Comparison of ENCODE assay signal across 28 cellular contexts in the genomic region with DNA sequence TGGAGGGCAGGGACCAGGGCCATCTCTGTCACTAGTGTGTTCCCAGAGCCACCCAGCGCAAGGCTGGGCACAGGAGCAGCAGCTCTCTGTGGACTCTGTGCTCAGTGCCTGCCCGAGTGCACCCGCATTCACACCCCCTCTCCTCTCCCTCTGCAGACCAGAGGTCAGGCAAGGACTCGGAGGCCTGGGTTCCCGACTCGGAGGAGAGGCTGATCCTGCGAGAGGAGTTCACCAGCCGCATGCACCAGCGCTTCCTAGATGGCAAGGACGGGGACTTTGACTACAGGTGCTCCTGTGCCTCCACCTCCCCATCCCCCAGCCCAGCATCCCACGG. TPM values are rescaled to one million over a fixed set of nuclear protein-coding genes. Genes with fewer than 3 reads are reported as not detected.
DNase-seq lines count a peak whose midpoint lies in the region; ATAC-seq, FAIRE-seq and TF ChIP-seq lines count a peak whose summit lies in the region.
"Had no signal": no experiment of that assay in that cellular context is flagged by ENCODE, and none has a peak within 500 bp of the region (broad histone marks: within the 10 kb centered on the region; RNA-seq: fewer than 3 reads in every experiment).

No MANE protein-coding gene starts in this region.

- SMC1A ChIA-PET in GM12878 (lab: Charles Lee; ENCODE audit: uncharacterized antibody, unreplicated experiment), result no interaction called here

- peaks cover 32% of the 10 kb centered on the region for H3K36me3 Mint-ChIP-seq in activated CD4-positive, alpha-beta memory T cell treated with anti-CD3 and anti-CD28 coated beads for 36 hours
- peaks cover 72% of the 10 kb centered on the region for H3K36me3 Mint-ChIP-seq in activated CD4-positive, alpha-beta memory T cell treated with anti-CD3 and anti-CD28 coated beads, Interleukin-2, amount 10 ng/mL, durations not matched to agents 7 days and 5 days (ENCODE audit: low read depth)
- H3K36me3 Mint-ChIP-seq in neural progenitor cell, result peaks cover 21% of the 10 kb centered on the region

- peak overlapping the region; percentile 21 for H3K27ac Mint-ChIP-seq in activated CD4-positive, alpha-beta memory T cell treated with anti-CD3 and anti-CD28 coated beads for 36 hours
- H3K27ac Mint-ChIP-seq in activated CD4-positive, alpha-beta memory T cell treated with anti-CD3 and anti-CD28 coated beads, Interleukin-2, amount 10 ng/mL, durations not matched to agents 7 days and 5 days, result no peak overlapping the region
- H3K27ac Mint-ChIP-seq in neural progenitor cell, result no peak overlapping the region
- H3K27ac Mint-ChIP-seq: GM23338 had no signal

- no TSS peak for BruUV-seq in GM12878 (replicated peaks; lab: Mats Ljungman, UMichigan)

- H3F3A ChIP-seq in neural progenitor cell (ENCODE audit: low read depth), result peaks cover 19% of the 10 kb centered on the region

- intact Hi-C loops in activated CD4-positive, alpha-beta memory T cell treated with anti-CD3 and anti-CD28 coated beads for 36 hours (cut with micrococcal nuclease), result no loop called here
- intact Hi-C loops in GM12878 (cut with micrococcal nuclease; ENCODE audit: unreplicated experiment), result no loop called here

- no peak overlapping the region for H2AFZ ChIP-seq in GM12878 (ENCODE audit: control insufficient read depth, low read depth, low read length)
- H2AFZ ChIP-seq in neural progenitor cell (replicated peaks), result no peak overlapping the region
- H2AFZ ChIP-seq: GM23338 had no signal

- H3K27me3 ChIP-seq in GM12878 (replicated peaks in 1 of 2; ENCODE audit: control insufficient read depth in 2 of 2, insufficient read depth in 2 of 2, low read length in 1 of 2) (no peaks in the 10 kb centered on the region), neural progenitor cell (no peaks in the 10 kb centered on the region)
- H3K27me3 ChIP-seq: breast epithelium, colonic mucosa, esophagus muscularis mucosa, left lung had no signal

- ATAC-seq in GM12878, result no peak
- ATAC-seq: activated CD8-positive, alpha-beta T cell treated with anti-CD3 and anti-CD28 coated beads, Interleukin-2, amount 10 ng/mL, durations not matched to agents 7 days and 5 days; GM23338; left lung had no signal

- no peaks in the 10 kb centered on the region for H3K9me3 ChIP-seq in GM12878 (replicated peaks; ENCODE audit: control insufficient read depth, insufficient read depth, low read length)
- no peaks in the 10 kb centered on the region for H3K9me3 ChIP-seq in mesodermal cell (ENCODE audit: control insufficient read depth, low read length)
- H3K9me3 ChIP-seq in neural progenitor cell (ENCODE audit: low read depth), result no peaks in the 10 kb centered on the region
- H3K9me3 ChIP-seq: breast epithelium, colonic mucosa, esophagus muscularis mucosa, left lung had no signal

- no peaks in the 10 kb centered on the region for H3K9me3 Mint-ChIP-seq in activated CD4-positive, alpha-beta memory T cell treated with anti-CD3 and anti-CD28 coated beads for 36 hours
- H3K9me3 Mint-ChIP-seq in activated CD4-positive, alpha-beta memory T cell treated with anti-CD3 and anti-CD28 coated beads, Interleukin-2, amount 10 ng/mL, durations not matched to agents 7 days and 5 days, result no peaks in the 10 kb centered on the region
- H3K9me3 Mint-ChIP-seq in neural progenitor cell, result no peaks in the 10 kb centered on the region
- H3K9me3 Mint-ChIP-seq: naive B cell had no signal

- in situ Hi-C loops in GM12878 (cut with MboI), result no loop called here

- no peak for FAIRE-seq in GM12878 (lab: Jason Lieb, UNC)
- FAIRE-seq: frontal cortex had no signal

- DNase-seq in activated CD4-positive, alpha-beta memory T cell treated with anti-CD3 and anti-CD28 coated beads for 36 hours, result no peak
- DNase-seq in activated CD4-positive, alpha-beta memory T cell treated with anti-CD3 and anti-CD28 coated beads, Interleukin-2, amount 10 ng/mL, durations not matched to agents 7 days and 5 days, result no peak
- no peak for DNase-seq in GM12878 (ENCODE audit: low read depth, low spot score)
- no peak for DNase-seq in SK-N-DZ (ENCODE audit: low spot score)
- DNase-seq in neural progenitor cell (ENCODE audit: low spot score), result no peak
- DNase-seq: 8988T; activated CD8-positive, alpha-beta T cell treated with anti-CD3 and anti-CD28 coated beads, Interleukin-2, amount 10 ng/mL, durations not matched to agents 7 days and 5 days; activated gamma-delta T cell; activated T-cell treated with anti-CD3 and anti-CD28 coated beads for 4 hours; amygdala; colonic mucosa; DMS53; effector memory CD4-positive, alpha-beta T cell; GF-D8; KBM-7; naive B cell; NCI-H1436 treated with DMSO at 0.1 percent for 48 hours; NCI-H510A; occipital lobe; SIG-M5; stimulated activated CD4-positive, alpha-beta T cell treated with anti-CD3 and anti-CD28 coated beads, Interleukin-2, amount 100 ng/mL, for 24 hours had no signal

- peaks cover 14% of the 10 kb centered on the region for H3K4me1 Mint-ChIP-seq in activated CD4-positive, alpha-beta memory T cell treated with anti-CD3 and anti-CD28 coated beads for 36 hours (ENCODE audit: low read depth)
- peaks cover 31% of the 10 kb centered on the region for H3K4me1 Mint-ChIP-seq in activated CD4-positive, alpha-beta memory T cell treated with anti-CD3 and anti-CD28 coated beads, Interleukin-2, amount 10 ng/mL, durations not matched to agents 7 days and 5 days
- H3K4me1 Mint-ChIP-seq in neural progenitor cell, result peaks cover 24% of the 10 kb centered on the region

- H3K27ac ChIP-seq in GM12878 (ENCODE audit: control insufficient read depth, insufficient read depth) (no peak overlapping the region), mesodermal cell (ENCODE audit: low read depth, low read length, severe bottlenecking) (peak overlapping the region; percentile 23), neural progenitor cell (no peak overlapping the region)
- H3K27ac ChIP-seq: breast epithelium, colonic mucosa, left lung had no signal

- no peak overlapping the region for H3K4me3 Mint-ChIP-seq in activated CD4-positive, alpha-beta memory T cell treated with anti-CD3 and anti-CD28 coated beads for 36 hours
- no peak overlapping the region for H3K4me3 Mint-ChIP-seq in activated CD4-positive, alpha-beta memory T cell treated with anti-CD3 and anti-CD28 coated beads, Interleukin-2, amount 10 ng/mL, durations not matched to agents 7 days and 5 days
- no peak overlapping the region for H3K4me3 Mint-ChIP-seq in neural progenitor cell
- H3K4me3 Mint-ChIP-seq: activated CD8-positive, alpha-beta T cell treated with anti-CD3 and anti-CD28 coated beads, Interleukin-2, amount 10 ng/mL, durations not matched to agents 7 days and 5 days; GM23338 had no signal

- H4K20me1 ChIP-seq in GM12878 (ENCODE audit: control insufficient read depth, insufficient read depth) (no peaks in the 10 kb centered on the region), neural progenitor cell (ENCODE audit: low read depth) (peaks cover 21% of the 10 kb centered on the region)

- H3K4me1 ChIP-seq in GM12878 (ENCODE audit: control insufficient read depth, insufficient read depth, low read length), result no peaks in the 10 kb centered on the region
- H3K4me1 ChIP-seq in mesodermal cell (ENCODE audit: control insufficient read depth, insufficient read depth, low read length, poor library complexity, severe bottlenecking), result peaks cover 54% of the 10 kb centered on the region
- H3K4me1 ChIP-seq in neural progenitor cell, result peaks cover 10% of the 10 kb centered on the region

- 86% methylated on average over 11 of the region's 11 CpGs for WGBS in GM12878 (ENCODE audit: insufficient coverage, insufficient replicate concordance, low lambda C conversion rate, missing lambda C conversion rate)
- WGBS in mesodermal cell (ENCODE audit: insufficient coverage in 2 of 2), 2 experiments, result 93 to 98% methylated on average over 10 to 11 of the region's 11 CpGs

- H3K27me3 Mint-ChIP-seq in activated CD4-positive, alpha-beta memory T cell treated with anti-CD3 and anti-CD28 coated beads for 36 hours, result no peaks in the 10 kb centered on the region
- H3K27me3 Mint-ChIP-seq in activated CD4-positive, alpha-beta memory T cell treated with anti-CD3 and anti-CD28 coated beads, Interleukin-2, amount 10 ng/mL, durations not matched to agents 7 days and 5 days, result no peaks in the 10 kb centered on the region
- peaks cover 7% of the 10 kb centered on the region for H3K27me3 Mint-ChIP-seq in neural progenitor cell (ENCODE audit: insufficient read depth, low read depth)
- H3K27me3 Mint-ChIP-seq: naive B cell had no signal

- H3K9ac ChIP-seq in GM12878 (ENCODE audit: control insufficient read depth, insufficient read depth, low read length) (no peak overlapping the region), neural progenitor cell (no peak overlapping the region)

- CTCF ChIA-PET in activated CD4-positive, alpha-beta memory T cell treated with anti-CD3 and anti-CD28 coated beads for 36 hours (lab: Charles Lee), result interaction anchor here (1.9 kb wide), 1 partner anchor 11 kb away, joined by 4 read pairs; no protein-coding TSS in a partner anchor
- CTCF ChIA-PET in activated CD4-positive, alpha-beta memory T cell treated with anti-CD3 and anti-CD28 coated beads, Interleukin-2, amount 10 ng/mL, durations not matched to agents 7 days and 5 days (lab: Charles Lee), result no interaction called here
- CTCF ChIA-PET in GM12878 (lab: Yijun Ruan, JAX), result no interaction called here

- H3K79me2 ChIP-seq in GM12878 (ENCODE audit: control insufficient read depth, insufficient read depth, low read length) (no peaks in the 10 kb centered on the region), neural progenitor cell (ENCODE audit: low read depth) (no peaks in the 10 kb centered on the region)

- TF ChIP-seq POLR2A in GM12878 (IDR thresholded peaks at IDR 0.05; ENCODE audit: low read depth, low read length), result no peak; the same call in 1 of the 2 replicates

- H3K4me2 ChIP-seq in GM12878 (ENCODE audit: control insufficient read depth, insufficient read depth) (no peak overlapping the region), neural progenitor cell (no peak overlapping the region)

- no peak for TF ChIP-seq CTCF in GM12878 (IDR thresholded peaks at IDR 0.05 in 2 of 3, conservative IDR thresholded peaks at IDR 0.05 in 1 of 3; ENCODE audit: control insufficient read depth in 2 of 3, extremely low read depth in 1 of 3, insufficient read depth in 1 of 3, low read depth in 3 of 3, low read length in 3 of 3)
- TF ChIP-seq CTCF in neural progenitor cell (IDR thresholded peaks at IDR 0.05), result no peak

- TF ChIP-seq EP300 in GM12878 (IDR thresholded peaks at IDR 0.05; ENCODE audit: borderline replicate concordance in 1 of 2, control insufficient read depth in 1 of 2, low read depth in 2 of 2, low read length in 2 of 2), result no peak

- RAD21 ChIA-PET in GM12878 (lab: Charles Lee; ENCODE audit: unreplicated experiment), result no interaction called here

- TF ChIP-seq RAD21 in GM12878 (IDR thresholded peaks at IDR 0.05; ENCODE audit: insufficient read depth, low read depth, low read length), result no peak

- peaks cover 16 to 39% of the 10 kb centered on the region in 2 experiments for H3K36me3 ChIP-seq in GM12878 (ENCODE audit: control insufficient read depth in 2 of 2, insufficient read depth in 2 of 2, low read length in 1 of 2)
- peaks cover 75% of the 10 kb centered on the region for H3K36me3 ChIP-seq in mesodermal cell (ENCODE audit: control insufficient read depth, insufficient read depth, low read length)
- H3K36me3 ChIP-seq in neural progenitor cell, result peaks cover 4% of the 10 kb centered on the region
- H3K36me3 ChIP-seq: breast epithelium had no signal

- no peak overlapping the region for H3K4me3 ChIP-seq in GM12878
- H3K4me3 ChIP-seq in mesodermal cell (ENCODE audit: extremely low read depth, insufficient read depth, low read length, poor library complexity, severe bottlenecking), result no peak overlapping the region
- no peak overlapping the region for H3K4me3 ChIP-seq in neural progenitor cell
- H3K4me3 ChIP-seq: breast epithelium, colonic mucosa, esophagus muscularis mucosa, GM23338, left lung, skin epidermis had no signal

- POLR2A ChIA-PET in activated CD4-positive, alpha-beta memory T cell treated with anti-CD3 and anti-CD28 coated beads for 36 hours (lab: Charles Lee), result no interaction called here
- POLR2A ChIA-PET in activated CD4-positive, alpha-beta memory T cell treated with anti-CD3 and anti-CD28 coated beads, Interleukin-2, amount 10 ng/mL, durations not matched to agents 7 days and 5 days (lab: Charles Lee), result interaction anchor here (1.1 to 3.3 kb wide), 2 partner anchors 10 to 33 kb away, joined by 3 to 9 read pairs; a partner anchor contains a TSS
- POLR2A ChIA-PET in GM12878 (lab: Charles Lee), result no interaction called here

RNA-seq across cellular contexts. Expression of a gene that starts 10.2 kb away (rescaled TPM):
- total RNA-seq in activated CD4-positive, alpha-beta memory T cell treated with anti-CD3 and anti-CD28 coated beads for 36 hours, result 10 to 100 TPM; 20.5 to 23.4 TPM
- total RNA-seq in activated CD4-positive, alpha-beta memory T cell treated with anti-CD3 and anti-CD28 coated beads, Interleukin-2, amount 10 ng/mL, durations not matched to agents 7 days and 5 days, result 10 to 100 TPM; 43.0 to 43.4 TPM
- total RNA-seq in GM12878 (2013; cell fraction: nucleolus; rRNA removed), result 17.5 and 19.3 TPM in 2 replicates
- total RNA-seq in GM12878 (2014; rRNA removed) (14.4 and 18.3 TPM in 2 replicates), GM12878 (2014; rRNA removed; fragmentation: Illumina TruSeq; extraction: Trizol) (7.0 and 8.8 TPM in 2 replicates), GM12878 (2021) (32.9 and 34.1 TPM in 2 replicates), neural progenitor cell (ENCODE audit: low replicate concordance) (14.1 and 19.1 TPM in 2 replicates)
- 8.9 TPM for polyA plus RNA-seq in GM12878 (2011; ENCODE audit: low read depth)
- polyA plus RNA-seq in GM12878 (2011; rRNA removed) (4.3 and 9.2 TPM in 2 replicates), GM12878 (2014; fragmentation: Illumina TruSeq; extraction: Trizol) (11.0 and 19.4 TPM in 2 replicates), GM12878 (2014; fragmentation: Nextera tagmentation; extraction: Ambion mirVana) (1 to 10 TPM; 1.8 to 2.4 TPM), GM12878 (2014; rRNA removed) (24.4 and 28.1 TPM in 2 replicates), GM12878 (2016; fragmentation: Nextera tagmentation; extraction: Ambion mirVana) (10 to 100 TPM; 27.3 to 29.5 TPM)
- polyA plus RNA-seq in GM12878 (2011; cell fraction: cytosol; rRNA removed), result 11.4 and 12.1 TPM in 2 replicates
- polyA plus RNA-seq in GM12878 (2011; cell fraction: nucleus; rRNA removed), result 9.0 and 12.7 TPM in 2 replicates
- polyA plus RNA-seq in GM12878 (2012), result 17.3 and 22.2 TPM in 2 replicates
- 6.9 and 14.5 TPM in 2 replicates for polyA minus RNA-seq in GM12878 (2011; rRNA and poly(A)+ RNA removed)
- polyA minus RNA-seq in GM12878 (2011; cell fraction: cytosol; rRNA and poly(A)+ RNA removed), result 6.1 and 8.8 TPM in 2 replicates
- polyA minus RNA-seq in GM12878 (2011; cell fraction: nucleus; rRNA and poly(A)+ RNA removed), result 5.0 and 12.9 TPM in 2 replicates
- 14.6 TPM for polyA plus RNA-seq in mesodermal cell (2013, experiment 1 of 2)
- 13.1 TPM for polyA plus RNA-seq in mesodermal cell (2013, experiment 2 of 2)
- 7.1 and 8.5 TPM in 2 replicates for polyA plus RNA-seq in SK-N-DZ (2014; cell fraction: cytosol; rRNA removed)
- 5.3 and 5.6 TPM in 2 replicates for polyA plus RNA-seq in SK-N-DZ (2014; cell fraction: nucleus; rRNA removed)

RNA-seq across cellular contexts. Expression of a gene that starts 33.6 kb away (rescaled TPM):
- 100 to 1,000 TPM; 108 to 110 TPM for total RNA-seq in activated CD4-positive, alpha-beta memory T cell treated with anti-CD3 and anti-CD28 coated beads for 36 hours
- total RNA-seq in activated CD4-positive, alpha-beta memory T cell treated with anti-CD3 and anti-CD28 coated beads, Interleukin-2, amount 10 ng/mL, durations not matched to agents 7 days and 5 days, result 100 to 1,000 TPM; 236 to 247 TPM
- total RNA-seq in GM12878 (2013; cell fraction: nucleolus; rRNA removed), result 51.1 and 51.2 TPM in 2 replicates
- total RNA-seq in GM12878 (2014; rRNA removed) (10.4 and 14.5 TPM in 2 replicates), GM12878 (2014; rRNA removed; fragmentation: Illumina TruSeq; extraction: Trizol) (14.2 and 14.4 TPM in 2 replicates), GM12878 (2021) (117 and 120 TPM in 2 replicates), neural progenitor cell (ENCODE audit: low replicate concordance) (0.65 and 1.3 TPM in 2 replicates)
- 36.8 TPM for polyA plus RNA-seq in GM12878 (2011; ENCODE audit: low read depth)
- polyA plus RNA-seq in GM12878 (2011; rRNA removed) (3.6 and 5.9 TPM in 2 replicates), GM12878 (2014; fragmentation: Illumina TruSeq; extraction: Trizol) (10.0 and 24.3 TPM in 2 replicates), GM12878 (2014; fragmentation: Nextera tagmentation; extraction: Ambion mirVana) (under 1 TPM; 0.23 to 0.37 TPM), GM12878 (2014; rRNA removed) (33.3 and 48.2 TPM in 2 replicates), GM12878 (2016; fragmentation: Nextera tagmentation; extraction: Ambion mirVana) (1 to 10 TPM; 7.1 to 7.5 TPM)
- polyA plus RNA-seq in GM12878 (2011; cell fraction: cytosol; rRNA removed), result 17.2 and 17.9 TPM in 2 replicates
- 29.4 and 38.3 TPM in 2 replicates for polyA plus RNA-seq in GM12878 (2011; cell fraction: nucleus; rRNA removed)
- polyA plus RNA-seq in GM12878 (2012), result 75.0 and 80.1 TPM in 2 replicates
- 13.9 and 21.5 TPM in 2 replicates for polyA minus RNA-seq in GM12878 (2011; rRNA and poly(A)+ RNA removed)
- polyA minus RNA-seq in GM12878 (2011; cell fraction: cytosol; rRNA and poly(A)+ RNA removed), result 36.7 and 56.1 TPM in 2 replicates
- polyA minus RNA-seq in GM12878 (2011; cell fraction: nucleus; rRNA and poly(A)+ RNA removed), result 11.5 and 21.3 TPM in 2 replicates
- 344 TPM for polyA plus RNA-seq in mesodermal cell (2013, experiment 1 of 2)
- 264 TPM for polyA plus RNA-seq in mesodermal cell (2013, experiment 2 of 2)
- 6.3 and 8.1 TPM in 2 replicates for polyA plus RNA-seq in SK-N-DZ (2014; cell fraction: cytosol; rRNA removed)
- polyA plus RNA-seq in SK-N-DZ (2014; cell fraction: nucleus; rRNA removed), result 1.8 and 9.6 TPM in 2 replicates

RNA-seq across cellular contexts. Expression of a gene that starts 43.8 kb away (rescaled TPM):
- total RNA-seq in activated CD4-positive, alpha-beta memory T cell treated with anti-CD3 and anti-CD28 coated beads for 36 hours, result 1 to 10 TPM; 4.7 to 5.1 TPM
- 10 to 100 TPM; 10.8 to 11.2 TPM for total RNA-seq in activated CD4-positive, alpha-beta memory T cell treated with anti-CD3 and anti-CD28 coated beads, Interleukin-2, amount 10 ng/mL, durations not matched to agents 7 days and 5 days
- total RNA-seq in GM12878 (2013; cell fraction: nucleolus; rRNA removed), result 1.0 and 1.8 TPM in 2 replicates
- 4.6 and 6.0 TPM in 2 replicates for total RNA-seq in GM12878 (2014; rRNA removed)
- total RNA-seq in GM12878 (2014; rRNA removed; fragmentation: Illumina TruSeq; extraction: Trizol), result 2.3 and 3.3 TPM in 2 replicates
- total RNA-seq in GM12878 (2021), result 5.0 and 5.5 TPM in 2 replicates
- polyA plus RNA-seq in GM12878 (2011; ENCODE audit: low read depth), result 4.6 TPM
- 3.7 and 8.3 TPM in 2 replicates for polyA plus RNA-seq in GM12878 (2011; rRNA removed)
- 10.3 and 13.3 TPM in 2 replicates for polyA plus RNA-seq in GM12878 (2011; cell fraction: cytosol; rRNA removed)
- 8.9 and 9.8 TPM in 2 replicates for polyA plus RNA-seq in GM12878 (2011; cell fraction: nucleus; rRNA removed)
- 5.4 and 8.6 TPM in 2 replicates for polyA plus RNA-seq in GM12878 (2012)
- polyA plus RNA-seq in GM12878 (2014; fragmentation: Illumina TruSeq; extraction: Trizol), result 0.25 and 2.4 TPM in 2 replicates
- polyA plus RNA-seq in GM12878 (2014; fragmentation: Nextera tagmentation; extraction: Ambion mirVana), result 1 to 10 TPM; 2.5 to 5.0 TPM
- 5.5 and 6.3 TPM in 2 replicates for polyA plus RNA-seq in GM12878 (2014; rRNA removed)
- 10 to 100 TPM; 10.8 to 12.4 TPM for polyA plus RNA-seq in GM12878 (2016; fragmentation: Nextera tagmentation; extraction: Ambion mirVana)
- polyA minus RNA-seq in GM12878 (2011; rRNA and poly(A)+ RNA removed), result 3.1 and 4.7 TPM in 2 replicates
- polyA minus RNA-seq in GM12878 (2011; cell fraction: cytosol; rRNA and poly(A)+ RNA removed), result 1.9 and 3.6 TPM in 2 replicates
- polyA minus RNA-seq in GM12878 (2011; cell fraction: nucleus; rRNA and poly(A)+ RNA removed), result 1.9 and 2.4 TPM in 2 replicates
- polyA plus RNA-seq in mesodermal cell (2013, experiment 1 of 2), result 5.7 TPM
- 6.2 TPM for polyA plus RNA-seq in mesodermal cell (2013, experiment 2 of 2)
- polyA plus RNA-seq in SK-N-DZ (2014; cell fraction: cytosol; rRNA removed), result 6.4 and 15.3 TPM in 2 replicates
- 5.4 and 8.1 TPM in 2 replicates for polyA plus RNA-seq in SK-N-DZ (2014; cell fraction: nucleus; rRNA removed)
- 2.5 and 5.5 TPM in 2 replicates for total RNA-seq in neural progenitor cell (ENCODE audit: low replicate concordance)

RNA-seq across cellular contexts. Expression of a gene that starts 56.0 kb away (rescaled TPM):
- total RNA-seq in activated CD4-positive, alpha-beta memory T cell treated with anti-CD3 and anti-CD28 coated beads for 36 hours, result 100 to 1,000 TPM; 290 to 295 TPM
- 100 to 1,000 TPM; 373 to 398 TPM for total RNA-seq in activated CD4-positive, alpha-beta memory T cell treated with anti-CD3 and anti-CD28 coated beads, Interleukin-2, amount 10 ng/mL, durations not matched to agents 7 days and 5 days
- 152 and 164 TPM in 2 replicates for total RNA-seq in GM12878 (2013; cell fraction: nucleolus; rRNA removed)
- total RNA-seq in GM12878 (2014; rRNA removed) (96.3 and 101 TPM in 2 replicates), GM12878 (2014; rRNA removed; fragmentation: Illumina TruSeq; extraction: Trizol) (88.8 and 100 TPM in 2 replicates), GM12878 (2021) (276 TPM in 2 replicates), neural progenitor cell (ENCODE audit: low replicate concordance) (126 and 188 TPM in 2 replicates)
- 52.2 TPM for polyA plus RNA-seq in GM12878 (2011; ENCODE audit: low read depth)
- polyA plus RNA-seq in GM12878 (2011; rRNA removed) (37.7 and 61.7 TPM in 2 replicates), GM12878 (2014; fragmentation: Illumina TruSeq; extraction: Trizol) (149 and 175 TPM in 2 replicates), GM12878 (2014; fragmentation: Nextera tagmentation; extraction: Ambion mirVana) (10 to 100 TPM; 11.1 to 26.3 TPM), GM12878 (2014; rRNA removed) (132 and 168 TPM in 2 replicates), GM12878 (2016; fragmentation: Nextera tagmentation; extraction: Ambion mirVana) (100 to 1,000 TPM; 178 to 185 TPM)
- polyA plus RNA-seq in GM12878 (2011; cell fraction: cytosol; rRNA removed), result 46.3 and 65.1 TPM in 2 replicates
- 49.1 and 66.4 TPM in 2 replicates for polyA plus RNA-seq in GM12878 (2011; cell fraction: nucleus; rRNA removed)
- polyA plus RNA-seq in GM12878 (2012), result 120 and 147 TPM in 2 replicates
- 58.4 and 63.7 TPM in 2 replicates for polyA minus RNA-seq in GM12878 (2011; rRNA and poly(A)+ RNA removed)
- polyA minus RNA-seq in GM12878 (2011; cell fraction: cytosol; rRNA and poly(A)+ RNA removed), result 38.7 and 41.0 TPM in 2 replicates
- polyA minus RNA-seq in GM12878 (2011; cell fraction: nucleus; rRNA and poly(A)+ RNA removed), result 36.3 and 72.3 TPM in 2 replicates
- polyA plus RNA-seq in mesodermal cell (2013, experiment 1 of 2), result 214 TPM
- polyA plus RNA-seq in mesodermal cell (2013, experiment 2 of 2), result 198 TPM
- 128 and 132 TPM in 2 replicates for polyA plus RNA-seq in SK-N-DZ (2014; cell fraction: cytosol; rRNA removed)
- polyA plus RNA-seq in SK-N-DZ (2014; cell fraction: nucleus; rRNA removed), result 50.4 and 50.6 TPM in 2 replicates

RNA-seq across cellular contexts. Expression of a gene that starts 56.2 kb away (rescaled TPM):
- total RNA-seq in activated CD4-positive, alpha-beta memory T cell treated with anti-CD3 and anti-CD28 coated beads for 36 hours, result 1 to 10 TPM; 4.5 to 4.6 TPM
- 1 to 10 TPM; 8.0 to 9.6 TPM for total RNA-seq in activated CD4-positive, alpha-beta memory T cell treated with anti-CD3 and anti-CD28 coated beads, Interleukin-2, amount 10 ng/mL, durations not matched to agents 7 days and 5 days
- 9.0 and 12.0 TPM in 2 replicates for total RNA-seq in GM12878 (2013; cell fraction: nucleolus; rRNA removed)
- 3.2 and 4.4 TPM in 2 replicates for total RNA-seq in GM12878 (2014; rRNA removed)
- 2.1 and 3.0 TPM in 2 replicates for total RNA-seq in GM12878 (2014; rRNA removed; fragmentation: Illumina TruSeq; extraction: Trizol)
- 1.8 and 3.1 TPM in 2 replicates for total RNA-seq in GM12878 (2021)
- polyA plus RNA-seq in GM12878 (2011; ENCODE audit: low read depth), result 3.1 TPM
- 1.6 and 2.9 TPM in 2 replicates for polyA plus RNA-seq in GM12878 (2011; rRNA removed)
- 4.0 and 5.1 TPM in 2 replicates for polyA plus RNA-seq in GM12878 (2011; cell fraction: cytosol; rRNA removed)
- 14.4 and 16.6 TPM in 2 replicates for polyA plus RNA-seq in GM12878 (2011; cell fraction: nucleus; rRNA removed)
- polyA plus RNA-seq in GM12878 (2012), result 7.3 and 7.5 TPM in 2 replicates
- 1.6 and 2.5 TPM in 2 replicates for polyA plus RNA-seq in GM12878 (2014; fragmentation: Illumina TruSeq; extraction: Trizol)
- 1 to 10 TPM; 1.6 to 2.1 TPM for polyA plus RNA-seq in GM12878 (2014; fragmentation: Nextera tagmentation; extraction: Ambion mirVana)
- polyA plus RNA-seq in GM12878 (2014; rRNA removed), result 5.2 and 5.5 TPM in 2 replicates
- polyA plus RNA-seq in GM12878 (2016; fragmentation: Nextera tagmentation; extraction: Ambion mirVana), result 1 to 10 TPM; 1.5 to 1.9 TPM
- 5.2 and 5.3 TPM in 2 replicates for polyA minus RNA-seq in GM12878 (2011; rRNA and poly(A)+ RNA removed)
- 2.3 and 3.4 TPM in 2 replicates for polyA minus RNA-seq in GM12878 (2011; cell fraction: cytosol; rRNA and poly(A)+ RNA removed)
- 4.7 and 7.5 TPM in 2 replicates for polyA minus RNA-seq in GM12878 (2011; cell fraction: nucleus; rRNA and poly(A)+ RNA removed)
- polyA plus RNA-seq in mesodermal cell (2013, experiment 1 of 2), result 11.1 TPM
- polyA plus RNA-seq in mesodermal cell (2013, experiment 2 of 2), result 7.8 TPM
- polyA plus RNA-seq in SK-N-DZ (2014; cell fraction: cytosol; rRNA removed), result 0.97 and 2.2 TPM in 2 replicates
- 9.4 and 13.1 TPM in 2 replicates for polyA plus RNA-seq in SK-N-DZ (2014; cell fraction: nucleus; rRNA removed)
- 4.5 and 10.7 TPM in 2 replicates for total RNA-seq in neural progenitor cell (ENCODE audit: low replicate concordance)
